ENCODE assay signal across 8 cellular contexts in the genomic region with DNA sequence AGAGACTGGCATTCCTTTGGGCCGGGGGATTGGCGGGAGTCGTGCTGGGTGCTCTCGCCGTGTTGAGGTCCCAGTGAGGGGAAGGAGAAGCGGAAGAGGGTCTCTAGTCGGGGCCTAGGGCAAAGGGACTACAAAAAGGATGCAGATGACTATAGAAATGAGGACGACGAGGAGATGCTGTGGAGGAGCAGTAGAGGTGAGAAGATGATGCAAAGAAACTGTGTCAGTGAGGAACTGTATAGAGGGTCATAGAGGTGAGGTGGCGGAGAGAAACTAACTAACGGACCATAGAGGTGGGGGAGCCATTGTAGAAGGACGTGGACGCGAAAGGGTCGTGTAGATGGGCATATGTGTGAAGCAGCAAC. TPM values are rescaled to one million over a fixed set of nuclear protein-coding genes. Genes with fewer than 3 reads are reported as not detected.
A peak's percentile ranks its signal among the peaks of the same experiment; 100 is the strongest.
DNase-seq lines count a peak whose midpoint lies in the region; ATAC-seq and TF ChIP-seq lines count a peak whose summit lies in the region.

No MANE protein-coding gene starts in this region.

- no peak overlapping the region for H2AFZ ChIP-seq in Karpas-422 (ENCODE audit: low read length)

- H3K4me3 ChIP-seq in Caco-2 (ENCODE audit: low read depth, low read length) (peak overlapping the region; percentile 44), Karpas-422 (ENCODE audit: low read length) (peak overlapping the region; percentile 94), neutrophil (ENCODE audit: low read depth in 1 of 2, low read length in 1 of 2) (peak overlapping the region; percentile 97)
- H3K4me3 ChIP-seq in effector memory CD4-positive, alpha-beta T cell (ENCODE audit: insufficient read depth, low read depth, low read length, poor library complexity, severe bottlenecking) = peak overlapping the region; percentile 94

- H3K36me3 Mint-ChIP-seq in Caco-2 (ENCODE audit: insufficient read depth, unreplicated experiment) = peaks cover 51% of the 10 kb centered on the region

- H3K9ac ChIP-seq in Karpas-422 (ENCODE audit: low read length) = peak overlapping the region; percentile 85

- intact Hi-C loops in Caco-2 (cut with micrococcal nuclease; ENCODE audit: unreplicated experiment) = no loop called here

- no peak for TF ChIP-seq CTCF in Caco-2 (IDR thresholded peaks at IDR 0.05; ENCODE audit: insufficient read depth in 1 of 2, low read depth in 1 of 2, low read length in 1 of 2, severe bottlenecking in 1 of 2, unreplicated experiment in 1 of 2)
- TF ChIP-seq CTCF in neutrophil (IDR thresholded peaks at IDR 0.05) = no peak

- TSS peak; percentile 57 for BruUV-seq in Caco-2 (replicated peaks; lab: Mats Ljungman, UMichigan)

- H3K27me3 Mint-ChIP-seq in Caco-2 (ENCODE audit: insufficient read depth, unreplicated experiment) = no peaks in the 10 kb centered on the region

- H3K4me3 Mint-ChIP-seq in Caco-2 (ENCODE audit: unreplicated experiment) = peak overlapping the region; percentile 100

- CTCF ChIA-PET in Caco-2 (lab: Charles Lee) = interaction anchor here (1.0 to 2.0 kb wide), 4 partner anchors 9 to 24 kb away, joined by 3 to 8 read pairs (median 7); no protein-coding TSS in a partner anchor

- peaks cover 17% of the 10 kb centered on the region for H4K20me1 ChIP-seq in Karpas-422 (ENCODE audit: insufficient read depth, low read depth, low read length)

- peaks cover 4% of the 10 kb centered on the region for H3K4me1 ChIP-seq in Caco-2
- H3K4me1 ChIP-seq in Karpas-422 (ENCODE audit: low read length) = peaks cover 32% of the 10 kb centered on the region
- peaks cover 17% of the 10 kb centered on the region for H3K4me1 ChIP-seq in effector memory CD4-positive, alpha-beta T cell (ENCODE audit: control insufficient read depth, insufficient read depth, low read length, poor library complexity, severe bottlenecking)
- peaks cover 15 to 17% of the 10 kb centered on the region in 2 experiments for H3K4me1 ChIP-seq in neutrophil (ENCODE audit: control insufficient read depth in 1 of 2, insufficient read depth in 1 of 2, low read depth in 1 of 2, low read length in 1 of 2)

- H3K27ac Mint-ChIP-seq in Caco-2 (ENCODE audit: unreplicated experiment) = peak overlapping the region; percentile 89

- H3K36me3 ChIP-seq in Caco-2 (ENCODE audit: control insufficient read depth, insufficient read depth, low read length) = peaks cover 2% of the 10 kb centered on the region
- peaks cover 29% of the 10 kb centered on the region; the same call in 1 of the 2 replicates for H3K36me3 ChIP-seq in Karpas-422 (ENCODE audit: insufficient read depth, low read length)
- H3K36me3 ChIP-seq in effector memory CD4-positive, alpha-beta T cell (ENCODE audit: control insufficient read depth, insufficient read depth, low read length) = peaks cover 19% of the 10 kb centered on the region
- H3K36me3 ChIP-seq in neutrophil = no peaks in the 10 kb centered on the region

- no peaks in the 10 kb centered on the region for H3K9me3 Mint-ChIP-seq in Caco-2 (ENCODE audit: unreplicated experiment)

- DNase-seq in Caco-2 (no peak), Karpas-422 (no peak), NCI-H1048 (lab: John Stamatoyannopoulos, UW) (no peak), NCI-H187 treated with DMSO at 0.1 percent for 48 hours (lab: John Stamatoyannopoulos, UW) (no peak)
- no peak for DNase-seq in effector memory CD4-positive, alpha-beta T cell
- no peak for DNase-seq in stimulated activated CD4-positive, alpha-beta T cell treated with anti-CD3 and anti-CD28 coated beads, Interleukin-2, amount 100 ng/mL, for 24 hours

- no peaks in the 10 kb centered on the region for H3K9me2 ChIP-seq in Karpas-422 (replicated peaks; ENCODE audit: insufficient read depth, low read length)

- no peak for ATAC-seq in HG02970 (IDR thresholded peaks at IDR 0.05; ENCODE audit: low FRiP score, unreplicated experiment)

- H3K27ac ChIP-seq in Karpas-422 (ENCODE audit: low read length) = peak overlapping the region; percentile 46; the same call in 1 of the 2 replicates
- peak overlapping the region; percentile 70 for H3K27ac ChIP-seq in effector memory CD4-positive, alpha-beta T cell (ENCODE audit: insufficient read depth, low read length, poor library complexity, severe bottlenecking)
- no peak overlapping the region for H3K27ac ChIP-seq in neutrophil

- H3K79me2 ChIP-seq in Karpas-422 (ENCODE audit: low read length) = peaks cover 46% of the 10 kb centered on the region

- H3K9me3 ChIP-seq in Caco-2 (no peaks in the 10 kb centered on the region), Karpas-422 (ENCODE audit: low read length) (no peaks in the 10 kb centered on the region), neutrophil (no peaks in the 10 kb centered on the region)
- H3K9me3 ChIP-seq in effector memory CD4-positive, alpha-beta T cell (ENCODE audit: control insufficient read depth, low read length) = no peaks in the 10 kb centered on the region

- POLR2A ChIA-PET in Caco-2 (lab: Charles Lee) = no interaction called here

- H3K27me3 ChIP-seq in Caco-2 (replicated peaks; ENCODE audit: control insufficient read depth, insufficient read depth, low read length) = no peaks in the 10 kb centered on the region
- H3K27me3 ChIP-seq in Karpas-422 (ENCODE audit: low read length) = no peaks in the 10 kb centered on the region
- no peaks in the 10 kb centered on the region for H3K27me3 ChIP-seq in effector memory CD4-positive, alpha-beta T cell (replicated peaks; ENCODE audit: control insufficient read depth, insufficient read depth, low read length, poor library complexity, severe bottlenecking)
- no peaks in the 10 kb centered on the region for H3K27me3 ChIP-seq in neutrophil

- peaks cover 10% of the 10 kb centered on the region for H3K4me1 Mint-ChIP-seq in Caco-2 (ENCODE audit: low read depth, unreplicated experiment)

- peak overlapping the region; percentile 89 for H3K4me2 ChIP-seq in Karpas-422 (ENCODE audit: low read depth, low read length, poor library complexity, severe bottlenecking)

RNA-seq across cellular contexts. Expression of gene TWNK, which starts 0.3 kb away (rescaled TPM):
- 26.2 and 29.8 TPM in 2 replicates for total RNA-seq in Caco-2 (2022)
- total RNA-seq in Karpas-422 (2014; rRNA removed; shearing (Covaris generic); ENCODE audit: low replicate concordance) = 14.5 and 17.0 TPM in 2 replicates

RNA-seq across cellular contexts. Expression of gene MRPL43, which starts 0.4 kb away (rescaled TPM):
- 82.1 and 84.1 TPM in 2 replicates for total RNA-seq in Caco-2 (2022)
- 86.3 and 93.9 TPM in 2 replicates for total RNA-seq in Karpas-422 (2014; rRNA removed; shearing (Covaris generic); ENCODE audit: low replicate concordance)

RNA-seq across cellular contexts. Expression of gene LZTS2, which starts 11.9 kb away (rescaled TPM):
- total RNA-seq in Caco-2 (2022) = 53.3 and 54.8 TPM in 2 replicates
- total RNA-seq in Karpas-422 (2014; rRNA removed; shearing (Covaris generic); ENCODE audit: low replicate concordance) = 11.3 and 23.9 TPM in 2 replicates

RNA-seq across cellular contexts. Expression of gene SEMA4G, which starts 18.4 kb away (rescaled TPM):
- total RNA-seq in Caco-2 (2022) = 67.3 and 81.2 TPM in 2 replicates
- not detected in 2 replicates for total RNA-seq in Karpas-422 (2014; rRNA removed; shearing (Covaris generic); ENCODE audit: low replicate concordance)

RNA-seq across cellular contexts. Expression of gene PDZD7, which starts 43.3 kb away (rescaled TPM):
- total RNA-seq in Caco-2 (2022) = 1.4 and 1.5 TPM in 2 replicates
- total RNA-seq in Karpas-422 (2014; rRNA removed; shearing (Covaris generic); ENCODE audit: low replicate concordance) = 2.6 and 3.0 TPM in 2 replicates

Comparison
In these comparisons a context has a peak if more than half of its experiments do, and no peak if none do; other contexts are left out.
1. H3K4me3 ChIP-seq: peak in every context shown above with its lines; median percentile 97 in neutrophil; 94 in Karpas-422; 94 in effector memory CD4-positive, alpha-beta T cell; 44 in Caco-2.